In genomic region chr10:83961620-83962019, GRCh38 we compare ENCODE assay signal across 23 cellular contexts.
DNase-seq lines count a peak whose midpoint lies in the region; ATAC-seq, FAIRE-seq and TF ChIP-seq lines count a peak whose summit lies in the region.
"Had no signal": no experiment of that assay in that cellular context is flagged by ENCODE, and none has a peak within 500 bp of the region (broad histone marks: within the 10 kb centered on the region; RNA-seq: fewer than 3 reads in every experiment).

No MANE protein-coding gene starts in this region.

- H3K27me3 ChIP-seq in H9 (ENCODE audit: insufficient read depth, low read length) (no peaks in the 10 kb centered on the region), testis (no peaks in the 10 kb centered on the region)
- H3K27me3 ChIP-seq: esophagus squamous epithelium had no signal

- H4K20me1 ChIP-seq in H9 (ENCODE audit: control insufficient read depth, insufficient read depth, insufficient read length) = no peaks in the 10 kb centered on the region

- H3K4me3 Mint-ChIP-seq in H9 = no peak overlapping the region
- H3K4me3 Mint-ChIP-seq: activated naive CD8-positive, alpha-beta T cell treated with anti-CD3 and anti-CD28 coated beads, Interleukin-2, amount 10 ng/mL, durations not matched to agents 7 days and 5 days; memory B cell; nephron progenitor cell; stimulated activated naive B cell treated with anti-CD40 and anti-IgM and Interleukin-4, amounts not matched to agents 10 μg/mL and 1 μg/mL and 100 μg/mL, for 72 hours had no signal

- FAIRE-seq in D721Med (lab: Jason Lieb, UNC) = no peak
- FAIRE-seq: bronchial epithelial cell, GM18507, islet of Langerhans had no signal

- no peak overlapping the region for H2BK12ac ChIP-seq in H9 (ENCODE audit: insufficient read length, low read depth, low read length)

- H3K27me3 Mint-ChIP-seq in H9 (ENCODE audit: low read depth) = peaks cover 55% of the 10 kb centered on the region
- H3K27me3 Mint-ChIP-seq: activated naive CD8-positive, alpha-beta T cell treated with anti-CD3 and anti-CD28 coated beads, Interleukin-2, amount 10 ng/mL, durations not matched to agents 7 days and 5 days; stimulated activated naive B cell treated with anti-CD40 and anti-IgM and Interleukin-4, amounts not matched to agents 10 μg/mL and 1 μg/mL and 100 μg/mL, for 72 hours had no signal

- H2BK20ac ChIP-seq in H9 (ENCODE audit: low read depth, low read length, poor library complexity, severe bottlenecking) = no peak overlapping the region

- intact Hi-C loops in testis (cut with DNase I; ENCODE audit: low total_unique reads) = no loop called here

- no peak for ATAC-seq in GM21786 (IDR thresholded peaks at IDR 0.05; ENCODE audit: unreplicated experiment)
- ATAC-seq: stimulated activated naive B cell treated with anti-CD40 and anti-IgM and Interleukin-4, amounts not matched to agents 10 μg/mL and 1 μg/mL and 100 μg/mL, for 72 hours had no signal

- no peak overlapping the region for H2AK5ac ChIP-seq in H9 (ENCODE audit: insufficient read length, low read length)

- H3K9me3 Mint-ChIP-seq in H9 = no peaks in the 10 kb centered on the region; a peak in 1 of 5 replicates
- H3K9me3 Mint-ChIP-seq: activated naive CD8-positive, alpha-beta T cell treated with anti-CD3 and anti-CD28 coated beads, Interleukin-2, amount 10 ng/mL, durations not matched to agents 7 days and 5 days; memory B cell; nephron progenitor cell; stimulated activated naive B cell treated with anti-CD40 and anti-IgM and Interleukin-4, amounts not matched to agents 10 μg/mL and 1 μg/mL and 100 μg/mL, for 72 hours had no signal

- no peaks in the 10 kb centered on the region for H3K79me1 ChIP-seq in H9 (ENCODE audit: insufficient read depth, low read depth, low read length, poor library complexity, severe bottlenecking)

- H3K14ac ChIP-seq in H9 (ENCODE audit: insufficient read depth, low read length) = no peak overlapping the region

- no peak overlapping the region for H3K4me3 ChIP-seq in testis
- H3K4me3 ChIP-seq: esophagus squamous epithelium had no signal

- H4K8ac ChIP-seq in H9 (replicated peaks; ENCODE audit: insufficient read length, low read depth, low read length) = no peak overlapping the region

- H2AFZ ChIP-seq in H9 (ENCODE audit: low read length) = no peak overlapping the region

- no peak overlapping the region for H3K56ac ChIP-seq in H9 (ENCODE audit: insufficient read length, low read depth, low read length)

- no peak overlapping the region for H4K91ac ChIP-seq in H9 (ENCODE audit: insufficient read length, low read depth, low read length)

- no peaks in the 10 kb centered on the region for H3K23me2 ChIP-seq in H9 (ENCODE audit: insufficient read length, low read depth, low read length, poor library complexity, severe bottlenecking)

- TF ChIP-seq CTCF in D721Med (IDR thresholded peaks at IDR 0.05; ENCODE audit: insufficient read depth, missing control alignments) = peak; percentile 72
- TF ChIP-seq CTCF in H9 (conservative IDR thresholded peaks at IDR 0.05) = peak; percentile 66
- no peak for TF ChIP-seq CTCF in testis (IDR thresholded peaks at IDR 0.05)

- H3K9me3 ChIP-seq in H9 (ENCODE audit: control insufficient read depth, low read depth, low read length) (no peaks in the 10 kb centered on the region), testis (no peaks in the 10 kb centered on the region)
- H3K9me3 ChIP-seq: esophagus squamous epithelium had no signal

- H3K27ac ChIP-seq in H9 (ENCODE audit: insufficient read length, low read depth, low read length) = no peak overlapping the region
- no peak overlapping the region for H3K27ac ChIP-seq in testis
- H3K27ac ChIP-seq: esophagus squamous epithelium had no signal

- H2BK5ac ChIP-seq in H9 (ENCODE audit: insufficient read length, low read length) = no peak overlapping the region

- H3K36me3 Mint-ChIP-seq in H9 (ENCODE audit: insufficient read depth in 1 of 3, low read depth in 3 of 3) = no peaks in the 10 kb centered on the region
- H3K36me3 Mint-ChIP-seq: activated naive CD8-positive, alpha-beta T cell treated with anti-CD3 and anti-CD28 coated beads, Interleukin-2, amount 10 ng/mL, durations not matched to agents 7 days and 5 days; memory B cell; stimulated activated naive B cell treated with anti-CD40 and anti-IgM and Interleukin-4, amounts not matched to agents 10 μg/mL and 1 μg/mL and 100 μg/mL, for 72 hours had no signal

- TF ChIP-seq POLR2A in testis (IDR thresholded peaks at IDR 0.05) = no peak

- no peak overlapping the region for H3K4ac ChIP-seq in H9 (ENCODE audit: low read depth, low read length)

- H3K18ac ChIP-seq in H9 (ENCODE audit: insufficient read length, low read depth, low read length) = no peak overlapping the region

- no peak overlapping the region for H2BK15ac ChIP-seq in H9 (ENCODE audit: low read depth, low read length)

- H3K23ac ChIP-seq in H9 (ENCODE audit: insufficient read length, low read depth, low read length) = no peak overlapping the region

- DNase-seq in D721Med (ENCODE audit: insufficient read length, low spot score) = no peak
- no peak for DNase-seq in H9
- peak; percentile 14 for DNase-seq in OCI-M1 (lab: John Stamatoyannopoulos, UW)
- peak; percentile 45 for DNase-seq in inferior parietal cortex (ENCODE audit: extremely low spot score)
- no peak for DNase-seq in cerebellar cortex (ENCODE audit: low spot score)
- no peak for DNase-seq in testis
- DNase-seq: activated CD4-positive, alpha-beta T cell treated with anti-CD3 and anti-CD28 coated beads, Interleukin-2, amount 50 U/mL, for 48 hours; activated naive CD8-positive, alpha-beta T cell treated with anti-CD3 and anti-CD28 coated beads, Interleukin-2, amount 10 ng/mL, durations not matched to agents 7 days and 5 days; activated T-cell treated with anti-CD3 and anti-CD28 coated beads, Interleukin-2, amount 50 U/mL, for 48 hours; DMS153; esophagus squamous epithelium; NCI-H1930; nephron progenitor cell; retina; RPMI8226; stimulated activated CD4-positive, alpha-beta T cell treated with anti-CD3 and anti-CD28 coated beads, Interleukin-12 subunit alpha, Interleukin-12 subunit beta, amount 100 ng/mL, for 4 hours; stimulated activated naive B cell treated with anti-CD40 and anti-IgM and Interleukin-4, amounts not matched to agents 10 μg/mL and 1 μg/mL and 100 μg/mL, for 72 hours; trophoblast cell had no signal

- H3K4me1 ChIP-seq in H9 (ENCODE audit: insufficient read depth, low read length) = peaks cover 10% of the 10 kb centered on the region; the same call in 1 of the 2 replicates
- H3K4me1 ChIP-seq in testis = peaks cover 9% of the 10 kb centered on the region
- H3K4me1 ChIP-seq: esophagus squamous epithelium had no signal

- no peak overlapping the region for H3T11ph ChIP-seq in H9 (ENCODE audit: low read length)

- H3K36me3 ChIP-seq in testis (ENCODE audit: low read depth, missing control alignments) = no peaks in the 10 kb centered on the region
- H3K36me3 ChIP-seq: esophagus squamous epithelium had no signal

- no peaks in the 10 kb centered on the region for H3K79me2 ChIP-seq in H9 (ENCODE audit: insufficient read depth, low read length)

- no peak overlapping the region for H4K5ac ChIP-seq in H9 (ENCODE audit: insufficient read length, low read depth, low read length)

- H3K4me2 ChIP-seq in H9 (ENCODE audit: insufficient read depth, insufficient read length, low read length) = no peak overlapping the region

- no peak overlapping the region for H2BK120ac ChIP-seq in H9 (ENCODE audit: low read depth, low read length, poor library complexity, severe bottlenecking)

- no peak overlapping the region for H3K27ac Mint-ChIP-seq in H9
- H3K27ac Mint-ChIP-seq: activated naive CD8-positive, alpha-beta T cell treated with anti-CD3 and anti-CD28 coated beads, Interleukin-2, amount 10 ng/mL, durations not matched to agents 7 days and 5 days; memory B cell; nephron progenitor cell; stimulated activated naive B cell treated with anti-CD40 and anti-IgM and Interleukin-4, amounts not matched to agents 10 μg/mL and 1 μg/mL and 100 μg/mL, for 72 hours had no signal

- H3K4me1 Mint-ChIP-seq in H9 = peaks cover 25% of the 10 kb centered on the region in 2 experiments
- H3K4me1 Mint-ChIP-seq: activated naive CD8-positive, alpha-beta T cell treated with anti-CD3 and anti-CD28 coated beads, Interleukin-2, amount 10 ng/mL, durations not matched to agents 7 days and 5 days; memory B cell; stimulated activated naive B cell treated with anti-CD40 and anti-IgM and Interleukin-4, amounts not matched to agents 10 μg/mL and 1 μg/mL and 100 μg/mL, for 72 hours had no signal

- no peak overlapping the region for H3K9ac ChIP-seq in H9 (ENCODE audit: extremely low read depth, insufficient read length, low read length)

Comparison
In these comparisons a context has a peak if more than half of its experiments do, and no peak if none do; other contexts are left out.
1. DNase-seq: peak in OCI-M1 (single experiment) and inferior parietal cortex (single experiment); none in D721Med (single experiment), H9 (single experiment), cerebellar cortex (single experiment) and testis (single experiment).
2. CTCF ChIP-seq: peak in D721Med (single experiment) and H9 (single experiment); none in testis (0 of 3).